In genomic region chr10:112914288-112914952, GRCh38 we compare ENCODE assay signal across 17 cellular contexts.
"Had no signal": no experiment of that assay in that cellular context is flagged by ENCODE, and none has a peak within 500 bp of the region (broad histone marks: within the 10 kb centered on the region; RNA-seq: fewer than 3 reads in every experiment).

No MANE protein-coding gene starts in this region.

- H3K4me1 Mint-ChIP-seq: activated B cell treated with CpG ODN at 0.5 μM for 24 hours; activated CD4-positive, alpha-beta T cell treated with anti-CD3 and anti-CD28 coated beads, Interleukin-2, amount 10 ng/mL, durations not matched to agents 24 days and 14 days; naive B cell; stimulated activated naive CD8-positive, alpha-beta T cell treated with anti-CD3 and anti-CD28 coated beads, Interleukin-15, amount 100 ng/mL, for 72 hours had no signal

- H3K27me3 ChIP-seq: body of pancreas, neutrophil, testis had no signal

- H3K27me3 Mint-ChIP-seq: activated B cell treated with CpG ODN at 0.5 μM for 24 hours; activated naive CD8-positive, alpha-beta T cell; stimulated activated naive CD8-positive, alpha-beta T cell treated with anti-CD3 and anti-CD28 coated beads, Interleukin-15, amount 100 ng/mL, for 72 hours had no signal

- H3K36me3 Mint-ChIP-seq: activated naive CD8-positive, alpha-beta T cell had no signal

- H3K27ac ChIP-seq: neutrophil, skin epidermis, testis had no signal

- H3K36me3 ChIP-seq: neutrophil had no signal

- H3K27ac Mint-ChIP-seq: activated B cell treated with CpG ODN at 0.5 μM for 24 hours; activated CD4-positive, alpha-beta T cell treated with anti-CD3 and anti-CD28 coated beads, Interleukin-2, amount 10 ng/mL, durations not matched to agents 24 days and 14 days; activated naive CD8-positive, alpha-beta T cell; dendritic cell treated with granulocyte-macrophage colony-stimulating factor and Interleukin-4, amounts not matched to agents 40 ng/mL and 50 ng/mL, for 4 days; endodermal cell; naive B cell; stimulated activated naive CD8-positive, alpha-beta T cell treated with anti-CD3 and anti-CD28 coated beads, Interleukin-15, amount 100 ng/mL, for 72 hours had no signal

- H3K9me3 Mint-ChIP-seq: activated B cell treated with CpG ODN at 0.5 μM for 24 hours, endodermal cell had no signal

- H3K4me3 ChIP-seq: body of pancreas, skin epidermis, testis had no signal

- H3K4me3 Mint-ChIP-seq: activated B cell treated with CpG ODN at 0.5 μM for 24 hours; activated CD4-positive, alpha-beta T cell treated with anti-CD3 and anti-CD28 coated beads, Interleukin-2, amount 10 ng/mL, durations not matched to agents 24 days and 14 days; activated naive CD8-positive, alpha-beta T cell; dendritic cell treated with granulocyte-macrophage colony-stimulating factor and Interleukin-4, amounts not matched to agents 40 ng/mL and 50 ng/mL, for 4 days; endodermal cell; naive B cell; stimulated activated naive CD8-positive, alpha-beta T cell treated with anti-CD3 and anti-CD28 coated beads, Interleukin-15, amount 100 ng/mL, for 72 hours had no signal

- ATAC-seq: body of pancreas; stimulated activated naive CD8-positive, alpha-beta T cell treated with anti-CD3 and anti-CD28 coated beads, Interleukin-15, amount 100 ng/mL, for 72 hours had no signal

- DNase-seq: activated B cell treated with CpG ODN at 0.5 μM for 24 hours; activated CD4-positive, alpha-beta T cell treated with anti-CD3 and anti-CD28 coated beads, Interleukin-2, amount 10 ng/mL, durations not matched to agents 24 days and 14 days; activated CD8-positive, alpha-beta memory T cell treated with anti-CD3 and anti-CD28 coated beads for 24 hours; activated gamma-delta T cell treated with Interleukin-2 at 50 U/mL for 16 hours; amygdala; body of pancreas; cerebellar nuclear complex; endodermal cell; mammary epithelial cell; naive B cell; stimulated activated naive CD8-positive, alpha-beta T cell treated with anti-CD3 and anti-CD28 coated beads, Interleukin-15, amount 100 ng/mL, for 72 hours; T-helper 2 cell; testis had no signal

- H3K9me3 ChIP-seq: body of pancreas, neutrophil, testis had no signal

- H3K4me1 ChIP-seq: testis had no signal
